Comparison of ENCODE assay signal across 13 cellular contexts in genomic region chrX:71100581-71101505, GRCh38. TPM values are rescaled to one million over a fixed set of nuclear protein-coding genes. Genes with fewer than 3 reads are reported as not detected.
DNase-seq lines count a peak whose midpoint lies in the region; ATAC-seq and TF ChIP-seq lines count a peak whose summit lies in the region.
"Had no signal": no experiment of that assay in that cellular context is flagged by ENCODE, and none has a peak within 500 bp of the region (broad histone marks: within the 10 kb centered on the region; RNA-seq: fewer than 3 reads in every experiment).

No MANE protein-coding gene starts in this region.

- DNase-seq in T-helper 1 cell (no peak), OCI-LY7 (ENCODE audit: low spot score) (no peak), naive B cell (no peak), posterior cingulate gyrus (no peak)
- DNase-seq: 8988T; mesenchymal stem cell; stimulated activated CD4-positive, alpha-beta T cell treated with anti-CD3 and anti-CD28 coated beads, Interleukin-4, amount 100 ng/mL, for 24 hours; substantia nigra had no signal

- H2AFZ ChIP-seq in OCI-LY7 (ENCODE audit: low read length) = no peak overlapping the region

- H4K20me1 ChIP-seq in OCI-LY7 (ENCODE audit: insufficient read depth, low read length) = no peaks in the 10 kb centered on the region

- no peaks in the 10 kb centered on the region for H3K9me3 ChIP-seq in OCI-LY7 (ENCODE audit: low read length)

- H3K9me3 Mint-ChIP-seq in T-helper 1 cell treated with Interleukin-12 subunit alpha and Interleukin-12 subunit beta and Interleukin-4 antibody, amounts not matched to agents 30 μg/mL and 1 μg/mL, for 36 hours = no peaks in the 10 kb centered on the region
- peaks cover 0 to 2% (median 0%) of the 10 kb centered on the region in 7 donors for H3K9me3 Mint-ChIP-seq in naive B cell

- H3K27ac Mint-ChIP-seq in T-helper 1 cell treated with Interleukin-12 subunit alpha and Interleukin-12 subunit beta and Interleukin-4 antibody, amounts not matched to agents 30 μg/mL and 1 μg/mL, for 36 hours = peak overlapping the region; percentile 63
- peak overlapping the region in 4 of 6 donors; percentile 38 to 90 (median 88) for H3K27ac Mint-ChIP-seq in naive B cell

- no peak overlapping the region for H3K4me2 ChIP-seq in OCI-LY7 (ENCODE audit: low read length)

- ATAC-seq in naive B cell (ENCODE audit: low read depth in 2 of 2) (no peak), HG03280 (IDR thresholded peaks at IDR 0.05; ENCODE audit: unreplicated experiment) (no peak)

- H3K27me3 Mint-ChIP-seq in T-helper 1 cell treated with Interleukin-12 subunit alpha and Interleukin-12 subunit beta and Interleukin-4 antibody, amounts not matched to agents 30 μg/mL and 1 μg/mL, for 36 hours (ENCODE audit: low read depth) = no peaks in the 10 kb centered on the region
- peaks cover 0 to 7% (median 0%) of the 10 kb centered on the region in 3 donors for H3K27me3 Mint-ChIP-seq in naive B cell

- H3K9me2 ChIP-seq in OCI-LY7 (ENCODE audit: insufficient read depth, low read length) = no peaks in the 10 kb centered on the region

- no TSS peak for BruUV-seq in OCI-LY7 (replicated peaks; lab: Mats Ljungman, UMichigan)

- TF ChIP-seq CTCF in OCI-LY7 (conservative IDR thresholded peaks at IDR 0.05; ENCODE audit: low read length) = 0 out of 2 replicates have a peak, but pooled peaks have one; percentile 28

- no peaks in the 10 kb centered on the region for H3K36me3 ChIP-seq in OCI-LY7 (ENCODE audit: insufficient read depth, low read length)

- peaks cover 37% of the 10 kb centered on the region for H3K4me1 ChIP-seq in OCI-LY7 (ENCODE audit: insufficient read depth, low read length, poor library complexity, severe bottlenecking)

- intact Hi-C loops in OCI-LY7 (cut with micrococcal nuclease; ENCODE audit: unreplicated experiment) (no loop called here), posterior cingulate gyrus (cut with DNase I) (no loop called here)

- no peaks in the 10 kb centered on the region for H3K79me2 ChIP-seq in OCI-LY7 (ENCODE audit: insufficient read depth, low read depth, low read length)

- H3K36me3 Mint-ChIP-seq in T-helper 1 cell treated with Interleukin-12 subunit alpha and Interleukin-12 subunit beta and Interleukin-4 antibody, amounts not matched to agents 30 μg/mL and 1 μg/mL, for 36 hours (ENCODE audit: low read depth) = peaks cover 13% of the 10 kb centered on the region
- H3K36me3 Mint-ChIP-seq in naive B cell = no peaks in the 10 kb centered on the region
- H3K36me3 Mint-ChIP-seq: brain had no signal

- no peak overlapping the region for H3K27ac ChIP-seq in OCI-LY7 (ENCODE audit: low read depth, low read length, poor library complexity, severe bottlenecking)
- H3K27ac ChIP-seq: epithelial cell of prostate had no signal

- H3K4me1 Mint-ChIP-seq in T-helper 1 cell treated with Interleukin-12 subunit alpha and Interleukin-12 subunit beta and Interleukin-4 antibody, amounts not matched to agents 30 μg/mL and 1 μg/mL, for 36 hours (ENCODE audit: low read depth) = peaks cover 54% of the 10 kb centered on the region
- H3K4me1 Mint-ChIP-seq in naive B cell = peaks cover 39 to 70% (median 47%) of the 10 kb centered on the region in 3 donors

- CTCF ChIA-PET in OCI-LY7 (lab: Charles Lee; ENCODE audit: unreplicated experiment) = interaction anchor here (0.9 kb wide), 1 partner anchor 29 kb away, joined by 3 read pairs; no protein-coding TSS in a partner anchor

- H3K4me3 Mint-ChIP-seq in T-helper 1 cell treated with Interleukin-12 subunit alpha and Interleukin-12 subunit beta and Interleukin-4 antibody, amounts not matched to agents 30 μg/mL and 1 μg/mL, for 36 hours = no peak overlapping the region
- peak overlapping the region in 1 of 8 donors; percentile 51 for H3K4me3 Mint-ChIP-seq in naive B cell

- POLR2A ChIA-PET in OCI-LY7 (lab: Charles Lee) = interaction anchor here (3.6 kb wide), 1 partner anchor 11 kb away, joined by 17 read pairs; the partner anchor contains the start of gene IL2RG

- H3K4me3 ChIP-seq in OCI-LY7 (ENCODE audit: low read depth, low read length, poor library complexity, severe bottlenecking) = no peak overlapping the region

RNA-seq across cellular contexts. Expression of gene FOXO4, which starts 5.2 kb away (rescaled TPM):
- total RNA-seq in OCI-LY7 (2014; rRNA removed; shearing (Covaris generic)) = 3.8 and 6.7 TPM in 2 replicates
- total RNA-seq in OCI-LY7 (2022) = 12.1 and 12.8 TPM in 2 replicates
- 1 to 10 TPM; 1.1 to 3.7 (median 2.2) TPM for polyA plus RNA-seq in naive B cell (ENCODE audit: low read depth in 6 of 6)

RNA-seq across cellular contexts. Expression of gene CXorf65, which starts 5.7 kb away (rescaled TPM):
- 1.1 and 3.2 TPM in 2 replicates for total RNA-seq in OCI-LY7 (2014; rRNA removed; shearing (Covaris generic))
- 1.8 and 5.1 TPM in 2 replicates for total RNA-seq in OCI-LY7 (2022)
- 1 to 10 TPM in 5 of 6 donors, under 1 TPM in 1; 0.46 to 6.2 (median 2.0) TPM for polyA plus RNA-seq in naive B cell (ENCODE audit: low read depth in 6 of 6)
- total RNA-seq: pulmonary artery endothelial cell had no signal

RNA-seq across cellular contexts. Expression of gene IL2RG, which starts 10.5 kb away (rescaled TPM):
- total RNA-seq in OCI-LY7 (2014; rRNA removed; shearing (Covaris generic)) = 20.5 and 21.5 TPM in 2 replicates
- total RNA-seq in OCI-LY7 (2022) = 33.3 and 33.6 TPM in 2 replicates
- 1,000 to 10,000 TPM in 1 of 6 donors, 100 to 1,000 TPM in 5; 789 to 1,133 (median 826) TPM for polyA plus RNA-seq in naive B cell (ENCODE audit: low read depth in 6 of 6)
- total RNA-seq: pulmonary artery endothelial cell had no signal

RNA-seq across cellular contexts. Expression of gene MED12, which starts 17.6 kb away (rescaled TPM):
- total RNA-seq in OCI-LY7 (2014; rRNA removed; shearing (Covaris generic)) = 20.5 and 23.1 TPM in 2 replicates
- 31.1 and 38.8 TPM in 2 replicates for total RNA-seq in OCI-LY7 (2022)
- 10 to 100 TPM in 2 of 6 donors, 1 to 10 TPM in 4; 7.2 to 20.3 (median 9.0) TPM for polyA plus RNA-seq in naive B cell (ENCODE audit: low read depth in 6 of 6)

RNA-seq across cellular contexts. Expression of gene SNX12, which starts 32.7 kb away (rescaled TPM):
- total RNA-seq in OCI-LY7 (2014; rRNA removed; shearing (Covaris generic)) = 21.3 and 24.8 TPM in 2 replicates
- total RNA-seq in OCI-LY7 (2022) = 27.4 and 28.7 TPM in 2 replicates
- 1 to 10 TPM in 5 of 6 donors, under 1 TPM in 1; 0.86 to 7.6 (median 3.3) TPM for polyA plus RNA-seq in naive B cell (ENCODE audit: low read depth in 6 of 6)
